ENCODE assay signal across 2 cellular contexts in genomic region chr5:104472811-104473210, GRCh38.
"Had no signal": no experiment of that assay in that cellular context is flagged by ENCODE, and none has a peak within 500 bp of the region (broad histone marks: within the 10 kb centered on the region; RNA-seq: fewer than 3 reads in every experiment).

No MANE protein-coding gene starts in this region.

- DNase-seq: IMR-90, KBM-7 had no signal
